In the genomic region with DNA sequence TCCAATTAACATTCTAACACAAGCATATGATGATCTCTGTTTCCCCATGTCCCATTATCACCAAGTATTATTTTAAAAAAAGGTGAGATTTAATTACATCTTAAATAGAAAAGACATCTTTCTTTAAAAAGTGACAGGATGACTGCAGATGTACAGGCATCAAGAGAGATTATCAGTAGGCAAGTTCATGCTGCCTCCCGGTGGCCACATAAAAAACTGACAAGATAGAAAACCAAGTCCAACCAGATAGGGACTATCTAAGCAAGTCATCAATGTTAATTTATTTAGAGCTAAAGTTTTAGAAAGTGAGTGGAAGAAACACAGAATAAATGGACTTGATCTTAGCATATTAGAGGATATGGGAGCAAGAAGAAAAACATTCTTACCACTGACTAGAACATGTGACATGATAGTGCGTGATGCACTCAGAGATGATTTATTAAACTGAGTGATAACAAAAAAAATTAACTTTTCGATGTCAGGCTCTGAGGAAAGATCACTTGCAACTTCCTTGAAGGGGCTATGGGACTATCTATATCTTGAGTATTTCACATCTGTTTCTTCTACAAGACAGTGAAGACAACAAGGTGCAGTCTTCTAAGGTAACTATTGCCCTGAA, we compare ENCODE assay signal across 9 cellular contexts. TPM values are rescaled to one million over a fixed set of nuclear protein-coding genes. Genes with fewer than 3 reads are reported as not detected.
DNase-seq lines count a peak whose midpoint lies in the region; ATAC-seq and TF ChIP-seq lines count a peak whose summit lies in the region.
"Had no signal": no experiment of that assay in that cellular context is flagged by ENCODE, and none has a peak within 500 bp of the region (broad histone marks: within the 10 kb centered on the region; RNA-seq: fewer than 3 reads in every experiment).

No MANE protein-coding gene starts in this region.

- H3K9me3 Mint-ChIP-seq in natural killer cell = peaks cover 2 to 3% of the 10 kb centered on the region in 2 donors
- peaks cover 4% of the 10 kb centered on the region for H3K9me3 Mint-ChIP-seq in natural killer cell treated with Interleukin-12 subunit alpha and Interleukin-12 subunit beta and Interleukin-15 and Interleukin-18, amount 100 ng/mL, for 72 hours
- H3K9me3 Mint-ChIP-seq: activated naive CD4-positive, alpha-beta T cell treated with anti-CD3 and anti-CD28 coated beads, Interleukin-2, amount 50 U/mL, for 72 hours had no signal

- no peaks in the 10 kb centered on the region for H3K9me3 ChIP-seq in psoas muscle

- H3K27ac Mint-ChIP-seq in natural killer cell = no peak overlapping the region
- no peak overlapping the region for H3K27ac Mint-ChIP-seq in natural killer cell treated with Interleukin-12 subunit alpha and Interleukin-12 subunit beta and Interleukin-15 and Interleukin-18, amount 100 ng/mL, for 72 hours
- H3K27ac Mint-ChIP-seq: activated naive CD4-positive, alpha-beta T cell treated with anti-CD3 and anti-CD28 coated beads, Interleukin-2, amount 50 U/mL, for 72 hours had no signal

- peak; percentile 7 for TF ChIP-seq CTCF in natural killer cell (IDR thresholded peaks at IDR 0.05)
- TF ChIP-seq CTCF in fibroblast of villous mesenchyme (IDR thresholded peaks at IDR 0.05; ENCODE audit: insufficient read depth, low read depth, low read length) = peak; percentile 47
- TF ChIP-seq CTCF in psoas muscle (IDR thresholded peaks at IDR 0.05) = peak; percentile 59

- H3K27ac ChIP-seq in psoas muscle = no peak overlapping the region

- intact Hi-C loops in natural killer cell (cut with micrococcal nuclease) (loop anchor here (2.0 kb wide), 1 partner anchor 76 kb away; no protein-coding TSS in a partner anchor), psoas muscle (cut with DNase I) (loop anchor here (2.0 to 5.0 kb wide), 4 partner anchors 74 to 458 kb away; partner anchors contain the start of gene APOB (in 1 of the 2))

- H3K36me3 Mint-ChIP-seq in natural killer cell = peaks cover 14% of the 10 kb centered on the region
- H3K36me3 Mint-ChIP-seq in natural killer cell treated with Interleukin-12 subunit alpha and Interleukin-12 subunit beta and Interleukin-15 and Interleukin-18, amount 100 ng/mL, for 72 hours = no peaks in the 10 kb centered on the region
- H3K36me3 Mint-ChIP-seq: activated naive CD4-positive, alpha-beta T cell treated with anti-CD3 and anti-CD28 coated beads, Interleukin-2, amount 50 U/mL, for 72 hours had no signal

- 51 to 54% (median 52%) methylated on average over 3 of the region's 3 CpGs for WGBS in psoas muscle, 3 donors

- H3K4me1 ChIP-seq in psoas muscle = no peaks in the 10 kb centered on the region

- DNase-seq in natural killer cell (no peak), HK-2 (ENCODE audit: unreplicated experiment) (peak; percentile 12), SHP77 (lab: John Stamatoyannopoulos, UW) (peak; percentile 39 to 58), fibroblast of villous mesenchyme (ENCODE audit: low read depth) (peak; percentile 11), psoas muscle (no peak)
- no peak for DNase-seq in natural killer cell treated with Interleukin-12 subunit alpha and Interleukin-12 subunit beta and Interleukin-15 and Interleukin-18, amount 100 ng/mL, for 72 hours (ENCODE audit: low spot score)
- no peak for DNase-seq in stimulated activated CD8-positive, alpha-beta memory T cell treated with anti-CD3 and anti-CD28 coated beads, Interleukin-4, amount 100 ng/mL, for 48 hours

- H3K27me3 ChIP-seq in psoas muscle (ENCODE audit: insufficient read depth in 3 of 3, low read length in 2 of 3) = no peaks in the 10 kb centered on the region

- no peak overlapping the region for H3K4me3 Mint-ChIP-seq in natural killer cell
- no peak overlapping the region for H3K4me3 Mint-ChIP-seq in natural killer cell treated with Interleukin-12 subunit alpha and Interleukin-12 subunit beta and Interleukin-15 and Interleukin-18, amount 100 ng/mL, for 72 hours

- H3K4me1 Mint-ChIP-seq in natural killer cell = no peaks in the 10 kb centered on the region
- peaks cover 0 to 7% of the 10 kb centered on the region in 2 donors for H3K4me1 Mint-ChIP-seq in natural killer cell treated with Interleukin-12 subunit alpha and Interleukin-12 subunit beta and Interleukin-15 and Interleukin-18, amount 100 ng/mL, for 72 hours (ENCODE audit: low read depth in 2 of 2)

- no peak overlapping the region for H3K4me3 ChIP-seq in fibroblast of villous mesenchyme (ENCODE audit: low read depth, low read length)
- H3K4me3 ChIP-seq in psoas muscle = no peak overlapping the region

- no peaks in the 10 kb centered on the region for H3K36me3 ChIP-seq in psoas muscle (ENCODE audit: insufficient read depth in 1 of 2, low read depth in 1 of 2)

- peaks cover 0 to 18% of the 10 kb centered on the region in 2 donors for H3K27me3 Mint-ChIP-seq in natural killer cell (ENCODE audit: low read depth in 2 of 2)
- peaks cover 0 to 9% of the 10 kb centered on the region in 2 donors for H3K27me3 Mint-ChIP-seq in natural killer cell treated with Interleukin-12 subunit alpha and Interleukin-12 subunit beta and Interleukin-15 and Interleukin-18, amount 100 ng/mL, for 72 hours

- ATAC-seq in natural killer cell = peak in 1 of 3 donors; percentile 44
- no peak for ATAC-seq in natural killer cell treated with Interleukin-12 subunit alpha and Interleukin-12 subunit beta and Interleukin-15 and Interleukin-18, amount 100 ng/mL, for 72 hours
- ATAC-seq in psoas muscle = peak in 3 of 4 donors; percentile 59 to 81 (median 64)
- no peak for ATAC-seq in HG03175 (IDR thresholded peaks at IDR 0.05; ENCODE audit: unreplicated experiment)

RNA-seq across cellular contexts. Expression of gene TDRD15, which starts 5.4 kb away (rescaled TPM):
- total RNA-seq in natural killer cell = under 1 TPM; 0.21 to 0.33 (median 0.27) TPM
- under 1 TPM; 0.07 to 0.14 TPM for total RNA-seq in natural killer cell treated with Interleukin-12 subunit alpha and Interleukin-12 subunit beta and Interleukin-15 and Interleukin-18, amount 100 ng/mL, for 72 hours
- total RNA-seq in fibroblast of villous mesenchyme = not detected in 2 replicates
- total RNA-seq in psoas muscle = not detected
- polyA plus RNA-seq in psoas muscle = not detected
- total RNA-seq: activated naive CD4-positive, alpha-beta T cell treated with anti-CD3 and anti-CD28 coated beads, Interleukin-2, amount 50 U/mL, for 72 hours had no signal

Comparison
In these comparisons a context has a peak if more than half of its experiments do, and no peak if none do; other contexts are left out.
1. ATAC-seq: peak in psoas muscle (3 of 4); none in natural killer cell treated with Interleukin-12 subunit alpha and Interleukin-12 subunit beta and Interleukin-15 and Interleukin-18, amount 100 ng/mL, for 72 hours (0 of 2) and HG03175 (single experiment).
2. DNase-seq: peak in HK-2 (single experiment), SHP77 (2 of 2) and fibroblast of villous mesenchyme (single experiment); none in natural killer cell (single experiment), natural killer cell treated with Interleukin-12 subunit alpha and Interleukin-12 subunit beta and Interleukin-15 and Interleukin-18, amount 100 ng/mL, for 72 hours (single experiment), psoas muscle (0 of 2) and stimulated activated CD8-positive, alpha-beta memory T cell treated with anti-CD3 and anti-CD28 coated beads, Interleukin-4, amount 100 ng/mL, for 48 hours (single experiment).
3. CTCF ChIP-seq: peak in every context shown above with its lines; median percentile 59 in psoas muscle; 47 in fibroblast of villous mesenchyme; 7 in natural killer cell.